Comparison of ENCODE assay signal across 8 cellular contexts in genomic region chr12:48853228-48853688, GRCh38. TPM values are rescaled to one million over a fixed set of nuclear protein-coding genes. Genes with fewer than 3 reads are reported as not detected.
DNase-seq lines count a peak whose midpoint lies in the region; ATAC-seq and TF ChIP-seq lines count a peak whose summit lies in the region.

No MANE protein-coding gene starts in this region.

- peak; percentile 95 for TF ChIP-seq RAD21 in SK-N-SH (IDR thresholded peaks at IDR 0.05; ENCODE audit: low read length)

- TF ChIP-seq CTCF in SK-N-SH (IDR thresholded peaks at IDR 0.05) (peak; percentile 85), osteoblast (IDR thresholded peaks at IDR 0.05; ENCODE audit: extremely low read depth, low read depth, low read length) (peak; percentile 86)

- TF ChIP-seq EP300 in SK-N-SH (IDR thresholded peaks at IDR 0.05; ENCODE audit: borderline replicate concordance in 1 of 2, low read depth in 1 of 2, low read length in 1 of 2): no peak

- CTCF ChIA-PET in SK-N-SH (lab: Yijun Ruan, JAX): interaction anchor here (0.6 to 34.8 kb wide), 58 partner anchors 11 to 245 kb away, joined by 3 to 667 read pairs (median 6); partner anchors contain the start of genes ARF3, CACNB3, DHH and FKBP11

- POLR2A ChIA-PET in SK-N-SH (lab: Yijun Ruan, JAX): interaction anchor here (0.6 to 2.3 kb wide), 5 partner anchors 12 to 45 kb away, joined by 3 to 31 read pairs (median 5); no protein-coding TSS in a partner anchor

- H3K79me2 ChIP-seq in SK-N-SH (ENCODE audit: insufficient read depth) (peaks cover 37% of the 10 kb centered on the region), osteoblast (ENCODE audit: insufficient read depth, low read length) (peaks cover 37% of the 10 kb centered on the region)

- H3K4me2 ChIP-seq in SK-N-SH (peak overlapping the region; percentile 70), osteoblast (ENCODE audit: insufficient read depth, low read length) (peak overlapping the region; percentile 79)

- H3K4me1 ChIP-seq in SK-N-SH (ENCODE audit: control insufficient read depth in 1 of 2, insufficient read depth in 2 of 2, low read depth in 1 of 2, low read length in 1 of 2): peaks cover 0 to 13% of the 10 kb centered on the region in 2 experiments; a peak in 2 of 4 replicates
- H3K4me1 ChIP-seq in osteoblast (ENCODE audit: insufficient read depth, low read length): peaks cover 16% of the 10 kb centered on the region

- no peaks in the 10 kb centered on the region for H3K9me3 ChIP-seq in SK-N-SH
- H3K9me3 ChIP-seq in osteoblast (ENCODE audit: low read depth, low read length): no peaks in the 10 kb centered on the region

- peaks cover 23 to 33% of the 10 kb centered on the region in 2 donors for H3K36me3 Mint-ChIP-seq in activated naive CD4-positive, alpha-beta T cell treated with anti-CD3 and anti-CD28 coated beads, Interleukin-2, amount 50 U/mL, for 72 hours

- no peaks in the 10 kb centered on the region for H3F3A ChIP-seq in SK-N-SH (replicated peaks; ENCODE audit: insufficient read depth)

- no peak overlapping the region for H3K9ac ChIP-seq in SK-N-SH

- WGBS in SK-N-SH (ENCODE audit: low lambda C conversion rate): 0% methylated on average over 6 of the region's 6 CpGs

- H3K9me3 Mint-ChIP-seq in activated naive CD4-positive, alpha-beta T cell treated with anti-CD3 and anti-CD28 coated beads, Interleukin-2, amount 50 U/mL, for 72 hours: no peaks in the 10 kb centered on the region

- no peaks in the 10 kb centered on the region for H4K20me1 ChIP-seq in SK-N-SH (ENCODE audit: insufficient read depth)
- peaks cover 10% of the 10 kb centered on the region for H4K20me1 ChIP-seq in osteoblast (ENCODE audit: insufficient read depth, low read length)

- H2AFZ ChIP-seq in SK-N-SH (ENCODE audit: low read depth) (peak overlapping the region; percentile 75), osteoblast (ENCODE audit: low read length) (peak overlapping the region; percentile 91)

- peak overlapping the region; percentile 47 to 61; a peak in 2 of 4 replicates for H3K27ac ChIP-seq in SK-N-SH (ENCODE audit: low read depth in 2 of 2, low read length in 1 of 2)
- H3K27ac ChIP-seq in osteoblast (ENCODE audit: low read depth, low read length): no peak overlapping the region
- peak overlapping the region; percentile 41 for H3K27ac ChIP-seq in temporal lobe (ENCODE audit: low read depth, low read length)

- peak overlapping the region; percentile 97 to 99 for H3K27ac Mint-ChIP-seq in activated naive CD4-positive, alpha-beta T cell treated with anti-CD3 and anti-CD28 coated beads, Interleukin-2, amount 50 U/mL, for 72 hours

- no peaks in the 10 kb centered on the region for H3K27me3 ChIP-seq in SK-N-SH (ENCODE audit: insufficient read depth)
- peaks cover 2% of the 10 kb centered on the region for H3K27me3 ChIP-seq in osteoblast (ENCODE audit: insufficient read depth, low read length)

- DNase-seq in CD1c-positive myeloid dendritic cell (ENCODE audit: extremely low spot score) (peak; percentile 95), NCI-H1048 (lab: John Stamatoyannopoulos, UW) (peak; percentile 36), SK-N-SH (peak; percentile 74), glomerular visceral epithelial cell (ENCODE audit: extremely low spot score) (peak; percentile 89), osteoblast (ENCODE audit: insufficient read length, low spot score, missing footprints) (peak; percentile 91)
- DNase-seq in activated naive CD4-positive, alpha-beta T cell treated with anti-CD3 and anti-CD28 coated beads, Interleukin-2, amount 50 U/mL, for 72 hours (ENCODE audit: low spot score in 2 of 2): peak; percentile 79 to 89

- peak; percentile 50 for ATAC-seq in GM21515 (IDR thresholded peaks at IDR 0.05; ENCODE audit: unreplicated experiment)
- ATAC-seq in activated naive CD4-positive, alpha-beta T cell treated with anti-CD3 and anti-CD28 coated beads, Interleukin-2, amount 50 U/mL, for 72 hours: peak; percentile 33 to 37

- no peaks in the 10 kb centered on the region for H3K9me2 ChIP-seq in SK-N-SH

- H3K36me3 ChIP-seq in SK-N-SH (replicated peaks in 1 of 2; ENCODE audit: control insufficient read depth in 1 of 2, insufficient read depth in 2 of 2, low read length in 1 of 2) (peaks cover 0 to 8% of the 10 kb centered on the region in 2 experiments), osteoblast (ENCODE audit: insufficient read depth, low read length) (peaks cover 4% of the 10 kb centered on the region)

- H3K4me3 ChIP-seq in SK-N-SH (ENCODE audit: low read depth in 2 of 2, low read length in 1 of 2) (peak overlapping the region; percentile 85 to 92), osteoblast (ENCODE audit: insufficient read depth, low read length) (peak overlapping the region; percentile 98)

TF ChIP-seq in SK-N-SH, 30 proteins besides CTCF, POLR2A, EP300 and RAD21:
- TF ChIP-seq MEF2A (IDR thresholded peaks at IDR 0.05; ENCODE audit: borderline replicate concordance, low read depth) (no peak), GATA2 (CRISPR knock-in tag; IDR thresholded peaks at IDR 0.05) (0 out of 2 replicates have a peak, but pooled peaks have one; percentile 14), TCF12 (IDR thresholded peaks at IDR 0.05) (no peak), NRF1 (IDR thresholded peaks at IDR 0.05; ENCODE audit: low read depth, low read length) (no peak), ELF1 (IDR thresholded peaks at IDR 0.05) (no peak), SMC3 (IDR thresholded peaks at IDR 0.05; ENCODE audit: low read depth, low read length) (peak; percentile 86), RXRA (IDR thresholded peaks at IDR 0.05; ENCODE audit: borderline replicate concordance, low read depth) (no peak), GABPA (IDR thresholded peaks at IDR 0.05; ENCODE audit: low read depth) (no peak), NFIC (IDR thresholded peaks at IDR 0.05; ENCODE audit: borderline replicate concordance) (no peak), SIN3A (IDR thresholded peaks at IDR 0.05; ENCODE audit: borderline replicate concordance, low read depth, low read length) (no peak), YY1 (IDR thresholded peaks at IDR 0.05; ENCODE audit: low read depth) (no peak), RCOR1 (IDR thresholded peaks at IDR 0.05; ENCODE audit: low read length) (0 out of 2 replicates have a peak, but pooled peaks have one; percentile 23), FOXM1 (IDR thresholded peaks at IDR 0.05; ENCODE audit: low read depth) (no peak), JUND (IDR thresholded peaks at IDR 0.05) (no peak), EZH2phosphoT487 (IDR thresholded peaks at IDR 0.05; ENCODE audit: borderline replicate concordance, low read depth) (no peak)
- TF ChIP-seq, protein P1, sequence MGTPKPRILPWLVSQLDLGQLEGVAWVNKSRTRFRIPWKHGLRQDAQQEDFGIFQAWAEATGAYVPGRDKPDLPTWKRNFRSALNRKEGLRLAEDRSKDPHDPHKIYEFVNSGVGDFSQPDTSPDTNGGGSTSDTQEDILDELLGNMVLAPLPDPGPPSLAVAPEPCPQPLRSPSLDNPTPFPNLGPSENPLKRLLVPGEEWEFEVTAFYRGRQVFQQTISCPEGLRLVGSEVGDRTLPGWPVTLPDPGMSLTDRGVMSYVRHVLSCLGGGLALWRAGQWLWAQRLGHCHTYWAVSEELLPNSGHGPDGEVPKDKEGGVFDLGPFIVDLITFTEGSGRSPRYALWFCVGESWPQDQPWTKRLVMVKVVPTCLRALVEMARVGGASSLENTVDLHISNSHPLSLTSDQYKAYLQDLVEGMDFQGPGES (IDR thresholded peaks at IDR 0.05; ENCODE audit: low read depth, low read length): no peak
- TF ChIP-seq, protein P2, sequence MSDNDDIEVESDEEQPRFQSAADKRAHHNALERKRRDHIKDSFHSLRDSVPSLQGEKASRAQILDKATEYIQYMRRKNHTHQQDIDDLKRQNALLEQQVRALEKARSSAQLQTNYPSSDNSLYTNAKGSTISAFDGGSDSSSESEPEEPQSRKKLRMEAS (IDR thresholded peaks at IDR 0.05; ENCODE audit: low read depth): no peak

RNA-seq across cellular contexts. Expression of gene DDX23, which starts 1.3 kb away (rescaled TPM):
- 50.4 and 52.5 TPM in 2 replicates for polyA plus RNA-seq in SK-N-SH (2012; rRNA removed)
- 42.8 and 43.9 TPM in 2 replicates for polyA plus RNA-seq in SK-N-SH (2012; cell fraction: cytosol; rRNA removed)
- 125 and 129 TPM in 2 replicates for polyA plus RNA-seq in SK-N-SH (2012; cell fraction: nucleus; rRNA removed)
- total RNA-seq in activated naive CD4-positive, alpha-beta T cell treated with anti-CD3 and anti-CD28 coated beads, Interleukin-2, amount 50 U/mL, for 72 hours: 100 to 1,000 TPM in 1 of 2 donors, 10 to 100 TPM in 1; 90.7 to 121 TPM
- total RNA-seq in osteoblast (48.6 and 53.6 TPM in 2 replicates), temporal lobe (53.1 TPM)

RNA-seq across cellular contexts. Expression of gene RND1, which starts 12.4 kb away (rescaled TPM):
- polyA plus RNA-seq in SK-N-SH (2012; rRNA removed): 0.19 and 0.39 TPM in 2 replicates
- 0.13 and 0.28 TPM in 2 replicates for polyA plus RNA-seq in SK-N-SH (2012; cell fraction: cytosol; rRNA removed)
- 0.25 and 0.26 TPM in 2 replicates for polyA plus RNA-seq in SK-N-SH (2012; cell fraction: nucleus; rRNA removed)
- total RNA-seq in activated naive CD4-positive, alpha-beta T cell treated with anti-CD3 and anti-CD28 coated beads, Interleukin-2, amount 50 U/mL, for 72 hours: 10 to 100 TPM in 1 of 2 donors, 1 to 10 TPM in 1; 4.3 to 10.4 TPM
- total RNA-seq in osteoblast (0.29 and 0.36 TPM in 2 replicates), temporal lobe (27.5 TPM)

RNA-seq across cellular contexts. Expression of gene CACNB3, which starts 35.0 kb away (rescaled TPM):
- 25.6 and 34.6 TPM in 2 replicates for polyA plus RNA-seq in SK-N-SH (2012; rRNA removed)
- 16.0 and 21.3 TPM in 2 replicates for polyA plus RNA-seq in SK-N-SH (2012; cell fraction: cytosol; rRNA removed)
- 159 and 161 TPM in 2 replicates for polyA plus RNA-seq in SK-N-SH (2012; cell fraction: nucleus; rRNA removed)
- 10 to 100 TPM; 11.0 to 15.3 TPM for total RNA-seq in activated naive CD4-positive, alpha-beta T cell treated with anti-CD3 and anti-CD28 coated beads, Interleukin-2, amount 50 U/mL, for 72 hours
- 10.9 and 15.2 TPM in 2 replicates for total RNA-seq in osteoblast
- total RNA-seq in temporal lobe: 42.8 TPM

Comparison
In these comparisons a context has a peak if more than half of its experiments do, and no peak if none do; other contexts are left out.
1. DNase-seq: peak in every context shown above with its lines; median percentile 95 in CD1c-positive myeloid dendritic cell; 91 in osteoblast; 89 in glomerular visceral epithelial cell; 84 in activated naive CD4-positive, alpha-beta T cell treated with anti-CD3 and anti-CD28 coated beads, Interleukin-2, amount 50 U/mL, for 72 hours; 74 in SK-N-SH; 36 in NCI-H1048.